ENCODE assay signal across 9 cellular contexts in the genomic region with DNA sequence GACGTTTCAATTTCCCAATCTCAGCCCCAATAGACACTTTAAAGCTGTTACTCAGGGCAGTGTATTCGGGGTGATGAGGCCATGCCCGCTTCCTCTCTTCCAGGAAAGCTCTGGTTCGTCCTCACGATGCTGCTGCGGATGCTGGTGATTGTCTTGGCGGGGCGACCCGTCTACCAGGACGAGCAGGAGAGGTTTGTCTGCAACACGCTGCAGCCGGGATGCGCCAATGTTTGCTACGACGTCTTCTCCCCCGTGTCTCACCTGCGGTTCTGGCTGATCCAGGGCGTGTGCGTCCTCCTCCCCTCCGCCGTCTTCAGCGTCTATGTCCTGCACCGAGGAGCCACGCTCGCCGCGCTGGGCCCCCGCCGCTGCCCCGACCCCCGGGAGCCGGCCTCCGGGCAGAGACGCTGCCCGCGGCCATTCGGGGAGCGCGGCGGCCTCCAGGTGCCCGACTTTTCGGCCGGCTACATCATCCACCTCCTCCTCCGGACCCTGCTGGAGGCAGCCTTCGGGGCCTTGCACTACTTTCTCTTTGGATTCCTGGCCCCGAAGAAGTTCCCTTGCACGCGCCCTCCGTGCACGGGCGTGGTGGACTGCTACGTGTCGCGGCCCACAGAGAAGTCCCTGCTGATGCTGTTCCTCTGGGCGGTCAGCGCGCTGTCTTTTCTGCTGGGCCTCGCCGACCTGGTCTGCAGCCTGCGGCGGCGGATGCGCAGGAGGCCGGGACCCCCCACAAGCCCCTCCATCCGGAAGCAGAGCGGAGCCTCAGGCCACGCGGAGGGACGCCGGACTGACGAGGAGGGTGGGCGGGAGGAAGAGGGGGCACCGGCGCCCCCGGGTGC. TPM values are rescaled to one million over a fixed set of nuclear protein-coding genes. Genes with fewer than 3 reads are reported as not detected.
DNase-seq lines count a peak whose midpoint lies in the region; ATAC-seq and TF ChIP-seq lines count a peak whose summit lies in the region.
"Had no signal": no experiment of that assay in that cellular context is flagged by ENCODE, and none has a peak within 500 bp of the region (broad histone marks: within the 10 kb centered on the region; RNA-seq: fewer than 3 reads in every experiment).

No MANE protein-coding gene starts in this region.

- peaks cover 0 to 3% (median 0%) of the 10 kb centered on the region in 5 donors for H3K36me3 Mint-ChIP-seq in naive thymus-derived CD4-positive, alpha-beta T cell

- H3K36me3 ChIP-seq in HAP-1 (replicated peaks) (no peaks in the 10 kb centered on the region), colonic mucosa (no peaks in the 10 kb centered on the region)
- no peaks in the 10 kb centered on the region for H3K36me3 ChIP-seq in naive thymus-derived CD4-positive, alpha-beta T cell (ENCODE audit: control insufficient read depth in 2 of 3, insufficient read depth in 3 of 3, low read length in 3 of 3)

- POLR2A ChIA-PET in AG04450 (lab: Yijun Ruan, JAX), result interaction anchor here (0.6 kb wide), 1 partner anchor 889 kb away, joined by 3 read pairs; no protein-coding TSS in a partner anchor
- POLR2A ChIA-PET in naive thymus-derived CD4-positive, alpha-beta T cell (lab: Charles Lee), result interaction anchor here (0.6 kb wide), 1 partner anchor 290 kb away, joined by 3 read pairs; no protein-coding TSS in a partner anchor

- ATAC-seq in naive thymus-derived CD4-positive, alpha-beta T cell, result peak; percentile 27
- ATAC-seq in GM21367 (IDR thresholded peaks at IDR 0.05; ENCODE audit: unreplicated experiment) (no peak), GM21528 (IDR thresholded peaks at IDR 0.05; ENCODE audit: low FRiP score, unreplicated experiment) (no peak)

- H3K4me3 Mint-ChIP-seq in naive thymus-derived CD4-positive, alpha-beta T cell, result peak overlapping the region; percentile 68 to 81 (median 78)

- no peak overlapping the region for H3K27ac Mint-ChIP-seq in naive thymus-derived CD4-positive, alpha-beta T cell

- H3K4me1 ChIP-seq in HAP-1 (no peaks in the 10 kb centered on the region), colonic mucosa (no peaks in the 10 kb centered on the region)
- H3K4me1 ChIP-seq in naive thymus-derived CD4-positive, alpha-beta T cell (ENCODE audit: control insufficient read depth in 2 of 2, insufficient read depth in 2 of 2, low read length in 2 of 2), result no peaks in the 10 kb centered on the region

- H3K27ac ChIP-seq in AG04450 (ENCODE audit: low read depth, low read length) (no peak overlapping the region), colonic mucosa (no peak overlapping the region)
- no peak overlapping the region for H3K27ac ChIP-seq in naive thymus-derived CD4-positive, alpha-beta T cell (ENCODE audit: low read depth, low read length)

- H3K27me3 ChIP-seq in AG04450 (ENCODE audit: control insufficient read depth, insufficient read depth, low read length), result peaks cover 5% of the 10 kb centered on the region
- peaks cover 6% of the 10 kb centered on the region; the same call in 1 of the 2 replicates for H3K27me3 ChIP-seq in HAP-1 (ENCODE audit: low read depth)
- peaks cover 16% of the 10 kb centered on the region for H3K27me3 ChIP-seq in colonic mucosa
- no peaks in the 10 kb centered on the region for H3K27me3 ChIP-seq in naive thymus-derived CD4-positive, alpha-beta T cell (ENCODE audit: control insufficient read depth in 2 of 2, insufficient read depth in 2 of 2, low read length in 2 of 2)

- H3K9me3 ChIP-seq in AG04450 (ENCODE audit: control insufficient read depth, insufficient read depth, low read length) (peaks cover 10% of the 10 kb centered on the region; the same call in 1 of the 2 replicates), HAP-1 (no peaks in the 10 kb centered on the region), colonic mucosa (no peaks in the 10 kb centered on the region)
- no peaks in the 10 kb centered on the region for H3K9me3 ChIP-seq in naive thymus-derived CD4-positive, alpha-beta T cell (ENCODE audit: control insufficient read depth in 2 of 3, low read length in 3 of 3)

- no peak for DNase-seq in AG04450 (ENCODE audit: low read depth, low spot score)
- DNase-seq in HAP-1 (ENCODE audit: low spot score in 2 of 2), result peak in 1 of 2 experiments; percentile 11
- no peak for DNase-seq in colonic mucosa
- DNase-seq in naive thymus-derived CD4-positive, alpha-beta T cell, result no peak
- no peak for DNase-seq in NCI-H82 (lab: John Stamatoyannopoulos, UW)
- DNase-seq in dedifferentiated amniotic fluid mesenchymal stem cell (ENCODE audit: extremely low spot score), result no peak

- TF ChIP-seq CTCF in AG04450 (IDR thresholded peaks at IDR 0.05; ENCODE audit: low read depth, low read length) (no peak), colonic mucosa (IDR thresholded peaks at IDR 0.05) (no peak)

- intact Hi-C loops in colonic mucosa (cut with DNase I), result no loop called here
- intact Hi-C loops in naive thymus-derived CD4-positive, alpha-beta T cell (cut with micrococcal nuclease), result no loop called here

- peaks cover 0 to 6% (median 5%) of the 10 kb centered on the region in 7 donors for H3K4me1 Mint-ChIP-seq in naive thymus-derived CD4-positive, alpha-beta T cell

- peaks cover 45 to 66% (median 58%) of the 10 kb centered on the region in 5 donors for H3K27me3 Mint-ChIP-seq in naive thymus-derived CD4-positive, alpha-beta T cell

- in situ Hi-C loops in HAP-1 (cut with MboI; ENCODE audit: low sequenced_read_pairs), result no loop called here

- peaks cover 0 to 14% (median 2%) of the 10 kb centered on the region in 11 donors for H3K9me3 Mint-ChIP-seq in naive thymus-derived CD4-positive, alpha-beta T cell

- H3K9ac ChIP-seq in colonic mucosa (ENCODE audit: low read depth in 2 of 2, low read length in 2 of 2), result no peak overlapping the region

- CTCF ChIA-PET in AG04450 (lab: Charles Lee), result interaction anchor here (1.1 to 1.5 kb wide), 2 partner anchors 27 to 367 kb away, joined by 3 read pairs; no protein-coding TSS in a partner anchor
- CTCF ChIA-PET in naive thymus-derived CD4-positive, alpha-beta T cell (lab: Charles Lee), result no interaction called here

- peak overlapping the region; percentile 46 for H3K4me3 ChIP-seq in AG04450 (ENCODE audit: low read depth, low read length)
- H3K4me3 ChIP-seq in HAP-1, result peak overlapping the region; percentile 11; the same call in 1 of the 2 replicates
- H3K4me3 ChIP-seq in colonic mucosa, result peak overlapping the region; percentile 34
- no peak overlapping the region for H3K4me3 ChIP-seq in naive thymus-derived CD4-positive, alpha-beta T cell (ENCODE audit: low read length)

RNA-seq across cellular contexts. Expression of gene GJD4, which starts 2.6 kb away (rescaled TPM):
- not detected in 2 replicates for polyA plus RNA-seq in AG04450 (2011; rRNA removed)
- polyA minus RNA-seq in AG04450 (2011; rRNA and poly(A)+ RNA removed), result not detected in 2 replicates
- total RNA-seq in colonic mucosa, result not detected
- not detected for total RNA-seq in naive thymus-derived CD4-positive, alpha-beta T cell
- not detected for polyA plus RNA-seq in naive thymus-derived CD4-positive, alpha-beta T cell
- total RNA-seq: T-helper 2 cell treated with Interferon-gamma antibody and Interleukin-4, amounts not matched to agents 100 ng/mL and 5 ng/mL, for 36 hours had no signal

RNA-seq across cellular contexts. Expression of gene FZD8, which starts 34.4 kb away (rescaled TPM):
- polyA plus RNA-seq in AG04450 (2011; rRNA removed), result 0.52 and 0.55 TPM in 2 replicates
- 1.3 TPM in 2 replicates for polyA minus RNA-seq in AG04450 (2011; rRNA and poly(A)+ RNA removed)
- 10 to 100 TPM; 11.0 to 11.7 TPM for total RNA-seq in colonic mucosa
- total RNA-seq in naive thymus-derived CD4-positive, alpha-beta T cell, result 1 to 10 TPM in 1 of 5 experiments, under 1 TPM in 4; 0.19 to 1.7 (median 0.47) TPM
- not detected for polyA plus RNA-seq in naive thymus-derived CD4-positive, alpha-beta T cell

Comparison
In these comparisons a context has a peak if more than half of its experiments do, and no peak if none do; other contexts are left out.
1. RNA of gene FZD8, which starts 34.4 kb away (total RNA-seq): 11.0 to 11.7 TPM in colonic mucosa; 0.19 to 1.7 TPM in naive thymus-derived CD4-positive, alpha-beta T cell; every median in the first group is over 4 times any median in the second.